In the genomic region with DNA sequence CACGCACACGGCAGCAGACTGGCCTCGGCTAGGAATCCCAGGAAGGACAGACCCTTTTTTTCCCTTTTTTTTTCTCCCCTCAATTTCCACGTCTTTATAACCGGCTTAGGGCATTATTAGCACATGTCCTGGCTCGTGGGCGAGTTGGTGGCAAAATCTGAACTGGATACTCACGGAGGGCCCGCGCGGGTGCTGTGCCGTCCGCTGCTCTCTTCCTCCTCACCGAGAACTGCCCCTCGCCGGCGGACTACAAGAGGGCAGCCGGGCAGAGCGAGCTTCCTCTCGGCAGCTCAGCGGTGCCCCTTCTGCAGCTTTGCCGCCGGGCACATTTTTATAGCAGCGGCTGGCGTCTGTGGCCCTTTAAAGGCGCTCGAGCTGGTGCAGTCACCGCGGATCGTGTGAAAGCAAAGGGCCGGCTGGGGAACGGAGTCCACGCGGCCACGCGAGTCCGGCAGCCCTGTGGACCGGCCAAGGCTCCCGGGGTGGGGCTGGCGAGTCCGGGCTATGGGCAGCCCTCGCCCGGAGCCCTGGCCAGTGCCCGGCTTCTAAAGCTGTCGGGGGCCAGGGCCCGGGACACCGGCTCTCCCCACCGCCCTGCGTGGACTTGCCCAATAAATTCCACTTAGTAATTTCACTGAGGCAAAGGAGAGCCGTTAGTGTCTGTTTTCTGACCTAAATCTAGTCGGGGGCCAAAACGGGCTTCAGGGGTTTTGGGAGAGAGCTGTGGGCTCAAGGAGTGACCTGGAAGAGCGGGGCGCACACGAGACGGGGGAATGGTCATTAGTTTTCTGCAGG, we compare ENCODE assay signal across 2 cellular contexts.
TF ChIP-seq lines count a peak whose summit lies in the region.

No MANE protein-coding gene starts in this region.

TF ChIP-seq in WTC11, 78 proteins besides CTCF, POLR2A, EP300 and RAD21:
- TF ChIP-seq, protein P1, sequence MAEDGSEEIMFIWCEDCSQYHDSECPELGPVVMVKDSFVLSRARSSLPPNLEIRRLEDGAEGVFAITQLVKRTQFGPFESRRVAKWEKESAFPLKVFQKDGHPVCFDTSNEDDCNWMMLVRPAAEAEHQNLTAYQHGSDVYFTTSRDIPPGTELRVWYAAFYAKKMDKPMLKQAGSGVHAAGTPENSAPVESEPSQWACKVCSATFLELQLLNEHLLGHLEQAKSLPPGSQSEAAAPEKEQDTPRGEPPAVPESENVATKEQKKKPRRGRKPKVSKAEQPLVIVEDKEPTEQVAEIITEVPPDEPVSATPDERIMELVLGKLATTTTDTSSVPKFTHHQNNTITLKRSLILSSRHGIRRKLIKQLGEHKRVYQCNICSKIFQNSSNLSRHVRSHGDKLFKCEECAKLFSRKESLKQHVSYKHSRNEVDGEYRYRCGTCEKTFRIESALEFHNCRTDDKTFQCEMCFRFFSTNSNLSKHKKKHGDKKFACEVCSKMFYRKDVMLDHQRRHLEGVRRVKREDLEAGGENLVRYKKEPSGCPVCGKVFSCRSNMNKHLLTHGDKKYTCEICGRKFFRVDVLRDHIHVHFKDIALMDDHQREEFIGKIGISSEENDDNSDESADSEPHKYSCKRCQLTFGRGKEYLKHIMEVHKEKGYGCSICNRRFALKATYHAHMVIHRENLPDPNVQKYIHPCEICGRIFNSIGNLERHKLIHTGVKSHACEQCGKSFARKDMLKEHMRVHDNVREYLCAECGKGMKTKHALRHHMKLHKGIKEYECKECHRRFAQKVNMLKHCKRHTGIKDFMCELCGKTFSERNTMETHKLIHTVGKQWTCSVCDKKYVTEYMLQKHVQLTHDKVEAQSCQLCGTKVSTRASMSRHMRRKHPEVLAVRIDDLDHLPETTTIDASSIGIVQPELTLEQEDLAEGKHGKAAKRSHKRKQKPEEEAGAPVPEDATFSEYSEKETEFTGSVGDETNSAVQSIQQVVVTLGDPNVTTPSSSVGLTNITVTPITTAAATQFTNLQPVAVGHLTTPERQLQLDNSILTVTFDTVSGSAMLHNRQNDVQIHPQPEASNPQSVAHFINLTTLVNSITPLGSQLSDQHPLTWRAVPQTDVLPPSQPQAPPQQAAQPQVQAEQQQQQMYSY (CRISPR knock-in tag; IDR thresholded peaks at IDR 0.05): peak; percentile 97
- TF ChIP-seq CREB1 (CRISPR knock-in tag; IDR thresholded peaks at IDR 0.05): no peak

TF ChIP-seq in endothelial cell of umbilical vein, 7 proteins besides CTCF, POLR2A, EP300 and RAD21:
- TF ChIP-seq MAX (IDR thresholded peaks at IDR 0.05; ENCODE audit: insufficient read depth, insufficient read length) (no peak), EZH2 (IDR thresholded peaks at IDR 0.05; ENCODE audit: borderline replicate concordance, low read depth, low read length, severe bottlenecking) (peak; percentile 73)
